Comparison of ENCODE assay signal across 8 cellular contexts in genomic region chr19:50376166-50377050, GRCh38. TPM values are rescaled to one million over a fixed set of nuclear protein-coding genes. Genes with fewer than 3 reads are reported as not detected.
DNase-seq lines count a peak whose midpoint lies in the region; ATAC-seq and TF ChIP-seq lines count a peak whose summit lies in the region.

Gene NR1H2, plus strand, starts transcription at chr19:50376457. Its CDS starts 1,149 bp downstream, at chr19:50377606.

- H3K4me1 ChIP-seq in DOHH2 (ENCODE audit: control insufficient read depth, low read length) (peaks cover 16% of the 10 kb centered on the region), Loucy (ENCODE audit: insufficient read depth, low read length, poor library complexity, severe bottlenecking) (peaks cover 10% of the 10 kb centered on the region)

- H3K9me3 Mint-ChIP-seq in natural killer cell treated with Interleukin-12 subunit alpha and Interleukin-12 subunit beta and Interleukin-15 and Interleukin-18, amount 100 ng/mL, for 72 hours, result no peaks in the 10 kb centered on the region

- peak; percentile 82 for DNase-seq in GOT3 (lab: John Stamatoyannopoulos, UW)
- DNase-seq in activated T-helper 9 cell treated with anti-CD3 and anti-CD28 coated beads, Interleukin-2, amount 50 U/mL, for 16 hours (ENCODE audit: low read depth), result peak; percentile 89
- peak; percentile 99 for DNase-seq in fibroblast of pulmonary artery (ENCODE audit: low read depth)
- peak; percentile 95 for DNase-seq in natural killer cell treated with Interleukin-12 subunit alpha and Interleukin-12 subunit beta and Interleukin-15 and Interleukin-18, amount 100 ng/mL, for 72 hours (ENCODE audit: low spot score)
- peak; percentile 94 for DNase-seq in stimulated activated naive CD8-positive, alpha-beta T cell treated with anti-CD3 and anti-CD28 coated beads, Interleukin-15, Interleukin-2, amounts not matched to agents 100 U/mL and 50 U/mL, for 24 hours

- peak within 1 kb of the TSS; percentile 91 for H3K27ac ChIP-seq in DOHH2 (ENCODE audit: low read depth, low read length)

- H3K36me3 Mint-ChIP-seq in natural killer cell treated with Interleukin-12 subunit alpha and Interleukin-12 subunit beta and Interleukin-15 and Interleukin-18, amount 100 ng/mL, for 72 hours, result peaks cover 12% of the 10 kb centered on the region

- TF ChIP-seq POLR2A in Raji (IDR thresholded peaks at IDR 0.05; ENCODE audit: insufficient read depth, low read depth, low read length), result peak; percentile 73

- H3K27ac Mint-ChIP-seq in natural killer cell treated with Interleukin-12 subunit alpha and Interleukin-12 subunit beta and Interleukin-15 and Interleukin-18, amount 100 ng/mL, for 72 hours, result peak within 1 kb of the TSS; percentile 92 to 97

- H3K4me3 ChIP-seq in DOHH2 (ENCODE audit: low read length), result peak within 1 kb of the TSS; percentile 95
- peak within 1 kb of the TSS; percentile 95 for H3K4me3 ChIP-seq in Loucy (ENCODE audit: low read length, poor library complexity, severe bottlenecking)
- H3K4me3 ChIP-seq in fibroblast of pulmonary artery (replicated peaks; ENCODE audit: low read depth, low read length), result peak within 1 kb of the TSS; percentile 95

- H3K9me3 ChIP-seq in DOHH2 (ENCODE audit: control insufficient read depth, insufficient read depth, low read length) (no peaks in the 10 kb centered on the region), Loucy (ENCODE audit: insufficient read depth, low read depth, low read length) (no peaks in the 10 kb centered on the region)

- ATAC-seq in natural killer cell treated with Interleukin-12 subunit alpha and Interleukin-12 subunit beta and Interleukin-15 and Interleukin-18, amount 100 ng/mL, for 72 hours, result peak; percentile 95 to 96
- ATAC-seq in stimulated activated naive CD8-positive, alpha-beta T cell treated with anti-CD3 and anti-CD28 coated beads, Interleukin-15, Interleukin-2, amounts not matched to agents 100 U/mL and 50 U/mL, for 24 hours, result peak; percentile 91

- no peaks in the 10 kb centered on the region for H3K9me2 ChIP-seq in DOHH2 (replicated peaks; ENCODE audit: control insufficient read depth, low read length)
- no peaks in the 10 kb centered on the region for H3K9me2 ChIP-seq in Loucy (replicated peaks; ENCODE audit: low read depth, low read length)

- peaks cover 5% of the 10 kb centered on the region; the same call in 1 of the 2 replicates for H4K20me1 ChIP-seq in DOHH2 (ENCODE audit: control insufficient read depth, insufficient read depth, low read depth, low read length)
- peaks cover 18% of the 10 kb centered on the region for H4K20me1 ChIP-seq in Loucy (ENCODE audit: insufficient read depth, low read length, poor library complexity, severe bottlenecking)

- no peak for TF ChIP-seq CTCF in DOHH2 (IDR thresholded peaks at IDR 0.05; ENCODE audit: low read depth, low read length, poor library complexity, severe bottlenecking)
- TF ChIP-seq CTCF in Loucy (conservative IDR thresholded peaks at IDR 0.05; ENCODE audit: low read length), result no peak
- no peak for TF ChIP-seq CTCF in fibroblast of pulmonary artery (IDR thresholded peaks at IDR 0.05; ENCODE audit: low read length, missing control alignments)

- peak within 1 kb of the TSS; percentile 86 for H3K9ac ChIP-seq in Loucy (ENCODE audit: low read depth, low read length, poor library complexity, severe bottlenecking)

- peaks cover 42% of the 10 kb centered on the region for H3K36me3 ChIP-seq in DOHH2 (ENCODE audit: control insufficient read depth, low read length)
- H3K36me3 ChIP-seq in Loucy (ENCODE audit: insufficient read depth, low read length), result peaks cover 24% of the 10 kb centered on the region; the same call in 1 of the 2 replicates

- H2AFZ ChIP-seq in Loucy (ENCODE audit: low read length), result peak within 1 kb of the TSS; percentile 93

- H3K79me2 ChIP-seq in DOHH2 (ENCODE audit: control insufficient read depth, low read length) (peaks cover 13% of the 10 kb centered on the region), Loucy (ENCODE audit: insufficient read depth, low read length) (peaks cover 13% of the 10 kb centered on the region; the same call in 1 of the 2 replicates)

- H3F3A ChIP-seq in DOHH2 (ENCODE audit: control insufficient read depth, insufficient read depth) (0 out of 2 replicates have a peak, but pooled peaks cover 5% of the 10 kb centered on the region), Loucy (ENCODE audit: low read depth) (no peaks in the 10 kb centered on the region)

- peak within 1 kb of the TSS; percentile 97 for H3K4me3 Mint-ChIP-seq in natural killer cell treated with Interleukin-12 subunit alpha and Interleukin-12 subunit beta and Interleukin-15 and Interleukin-18, amount 100 ng/mL, for 72 hours

- peaks cover 20 to 24% of the 10 kb centered on the region in 2 donors for H3K4me1 Mint-ChIP-seq in natural killer cell treated with Interleukin-12 subunit alpha and Interleukin-12 subunit beta and Interleukin-15 and Interleukin-18, amount 100 ng/mL, for 72 hours (ENCODE audit: low read depth in 2 of 2)

- H3K4me2 ChIP-seq in DOHH2 (ENCODE audit: low read length), result peak within 1 kb of the TSS; percentile 64
- H3K4me2 ChIP-seq in Loucy (ENCODE audit: low read depth, low read length, poor library complexity, severe bottlenecking), result peak within 1 kb of the TSS; percentile 61

- H3K27me3 ChIP-seq in DOHH2 (ENCODE audit: control insufficient read depth, low read length), result no peaks in the 10 kb centered on the region
- no peaks in the 10 kb centered on the region for H3K27me3 ChIP-seq in Loucy (ENCODE audit: insufficient read depth, low read length, poor library complexity, severe bottlenecking)

- no peaks in the 10 kb centered on the region for H3K27me3 Mint-ChIP-seq in natural killer cell treated with Interleukin-12 subunit alpha and Interleukin-12 subunit beta and Interleukin-15 and Interleukin-18, amount 100 ng/mL, for 72 hours

RNA-seq across cellular contexts. Expression of gene NR1H2, which starts in this region (rescaled TPM):
- 10 to 100 TPM; 84.5 to 91.9 TPM for total RNA-seq in natural killer cell treated with Interleukin-12 subunit alpha and Interleukin-12 subunit beta and Interleukin-15 and Interleukin-18, amount 100 ng/mL, for 72 hours

Comparison
In these comparisons a context has a peak if more than half of its experiments do, and no peak if none do; other contexts are left out.
1. Peak in every context shown above with its lines: DNase-seq, ATAC-seq, H3K4me3 ChIP-seq and H3K27ac ChIP-seq.